In genomic region chr12:124795081-124795948, GRCh38 we compare ENCODE assay signal across 15 cellular contexts.
DNase-seq lines count a peak whose midpoint lies in the region; ATAC-seq and TF ChIP-seq lines count a peak whose summit lies in the region.
"Had no signal": no experiment of that assay in that cellular context is flagged by ENCODE, and none has a peak within 500 bp of the region (broad histone marks: within the 10 kb centered on the region; RNA-seq: fewer than 3 reads in every experiment).

No MANE protein-coding gene starts in this region.

- no peak overlapping the region for H3K18ac ChIP-seq in mesendoderm (ENCODE audit: low read length)

- H3K27ac ChIP-seq in KMS-11 = peak overlapping the region; percentile 84
- H3K27ac ChIP-seq in mesendoderm (ENCODE audit: low read depth, low read length) = no peak overlapping the region
- H3K27ac ChIP-seq: thyroid gland, WERI-Rb-1 had no signal

- no peak overlapping the region for H2BK15ac ChIP-seq in mesendoderm (replicated peaks; ENCODE audit: low read depth)

- no peak overlapping the region for H3K23ac ChIP-seq in mesendoderm (ENCODE audit: low read length)

- H3K36me3 ChIP-seq in KMS-11 (ENCODE audit: insufficient read depth) (no peaks in the 10 kb centered on the region), mesendoderm (ENCODE audit: control insufficient read depth, insufficient read depth, low read length) (no peaks in the 10 kb centered on the region)
- H3K36me3 ChIP-seq: thyroid gland had no signal

- DNase-seq in GM10248 (ENCODE audit: extremely low spot score) = peak; percentile 82
- no peak for DNase-seq in cerebellar cortex (ENCODE audit: low spot score)
- DNase-seq in DMS 273 (lab: John Stamatoyannopoulos, UW; ENCODE audit: unreplicated experiment) = no peak
- no peak for DNase-seq in mesendoderm
- no peak for DNase-seq in T-helper 9 cell
- DNase-seq: IMR-90, NCI-H2227 treated with DMSO at 0.1 percent for 48 hours, retina, thyroid gland, WERI-Rb-1 had no signal

- POLR2A ChIA-PET in GM10248 (lab: Yijun Ruan, JAX) = no interaction called here

- H3K9ac ChIP-seq in KMS-11 (peak overlapping the region; percentile 58; the same call in 1 of the 2 replicates), mesendoderm (ENCODE audit: low read length) (no peak overlapping the region)

- H3K56ac ChIP-seq in mesendoderm (ENCODE audit: low read length) = no peak overlapping the region

- H4K5ac ChIP-seq in mesendoderm (ENCODE audit: low read length) = no peak overlapping the region

- H2AFZ ChIP-seq in KMS-11 (ENCODE audit: low read depth) = no peak overlapping the region

- H3K4me3 ChIP-seq in KMS-11 (IDR thresholded peaks at IDR 0.05; ENCODE audit: insufficient read depth, low read depth, low read length) (no peak overlapping the region), mesendoderm (ENCODE audit: low read length) (no peak overlapping the region)
- H3K4me3 ChIP-seq: thyroid gland had no signal

- H2AK5ac ChIP-seq in mesendoderm (ENCODE audit: low read length) = no peak overlapping the region

- H4K8ac ChIP-seq in mesendoderm (ENCODE audit: low read depth, low read length) = no peak overlapping the region

- peaks cover 36% of the 10 kb centered on the region for H3K4me1 ChIP-seq in KMS-11 (ENCODE audit: low read depth, poor library complexity, severe bottlenecking)
- no peaks in the 10 kb centered on the region for H3K4me1 ChIP-seq in mesendoderm (ENCODE audit: control insufficient read depth, low read depth, low read length)
- H3K4me1 ChIP-seq: thyroid gland had no signal

- H2BK5ac ChIP-seq in mesendoderm (ENCODE audit: low read length) = no peak overlapping the region

- H3K4me2 ChIP-seq in KMS-11 = peak overlapping the region; percentile 63
- no peak overlapping the region for H3K4me2 ChIP-seq in mesendoderm (ENCODE audit: low read length)

- CTCF ChIA-PET in GM10248 (lab: Yijun Ruan, JAX) = interaction anchor here (2.8 kb wide), 1 partner anchor 9 kb away, joined by 8 read pairs; no protein-coding TSS in a partner anchor

- TF ChIP-seq CTCF in GM10248 (IDR thresholded peaks at IDR 0.05; ENCODE audit: control extremely low read depth, extremely low read depth, low read depth, missing control alignments) (no peak), KMS-11 (conservative IDR thresholded peaks at IDR 0.05; ENCODE audit: low read depth, low read length) (no peak)

- H3K27me3 ChIP-seq in KMS-11 (ENCODE audit: insufficient read depth, low read depth) (no peaks in the 10 kb centered on the region), mesendoderm (ENCODE audit: insufficient read depth, low read length, poor library complexity) (no peaks in the 10 kb centered on the region)
- H3K27me3 ChIP-seq: thyroid gland had no signal

- no peaks in the 10 kb centered on the region for H4K20me1 ChIP-seq in KMS-11 (ENCODE audit: insufficient read depth)

- no peak overlapping the region for H2BK120ac ChIP-seq in mesendoderm (ENCODE audit: low read depth, low read length)

- ATAC-seq in GM19023 (IDR thresholded peaks at IDR 0.05; ENCODE audit: unreplicated experiment) = peak; percentile 85
- peak; percentile 77 for ATAC-seq in HG02588 (IDR thresholded peaks at IDR 0.05; ENCODE audit: unreplicated experiment)
- ATAC-seq: HCT116, Right ventricle myocardium inferior had no signal

- no peaks in the 10 kb centered on the region for H3K79me2 ChIP-seq in KMS-11 (ENCODE audit: insufficient read depth, low read depth)
- no peaks in the 10 kb centered on the region for H3K79me2 ChIP-seq in mesendoderm (ENCODE audit: control insufficient read depth, insufficient read depth, low read length)

- H3K79me1 ChIP-seq in mesendoderm (ENCODE audit: low read length) = no peaks in the 10 kb centered on the region

- no CpG with 5 or more reads among the region's 6 CpGs for WGBS in mesendoderm (ENCODE audit: extremely low coverage, insufficient coverage, low lambda C conversion rate)

- no peak overlapping the region for H3K4ac ChIP-seq in mesendoderm (ENCODE audit: low read depth, low read length)
